8 cellular contexts compared by ENCODE assay signal in the genomic region with DNA sequence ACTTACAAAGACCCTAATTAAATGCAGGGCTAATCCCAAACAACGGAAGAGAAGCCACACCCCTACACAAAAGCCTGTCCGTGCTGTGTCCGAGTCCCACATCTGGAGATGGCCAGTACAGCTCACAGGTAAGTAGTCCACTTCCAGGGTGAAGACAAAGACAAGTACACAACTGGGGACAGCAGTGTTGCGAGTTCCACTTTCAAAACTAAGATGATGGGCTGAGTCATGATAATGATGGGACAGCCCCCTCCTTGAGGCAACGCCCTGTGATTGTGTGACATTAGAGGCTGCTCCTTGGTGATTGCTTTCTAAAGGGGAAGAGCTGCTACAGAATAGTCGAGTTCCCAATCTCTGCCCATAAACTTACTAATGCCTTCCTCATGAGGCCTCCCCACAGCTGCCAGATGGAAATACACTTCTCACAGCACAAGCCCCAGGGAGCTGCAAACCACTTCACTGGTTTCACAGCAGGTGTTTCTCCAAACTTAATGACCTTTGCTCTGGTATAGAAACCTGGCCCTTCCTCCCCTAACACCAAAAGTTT. TPM values are rescaled to one million over a fixed set of nuclear protein-coding genes. Genes with fewer than 3 reads are reported as not detected.
DNase-seq lines count a peak whose midpoint lies in the region; ATAC-seq, FAIRE-seq and TF ChIP-seq lines count a peak whose summit lies in the region.

No MANE protein-coding gene starts in this region.

- in situ Hi-C loops in GM12878 (cut with MboI) = no loop called here

- H3K36me3 ChIP-seq in GM12878 (ENCODE audit: control insufficient read depth in 2 of 2, insufficient read depth in 2 of 2, low read length in 1 of 2) = peaks cover 5 to 32% of the 10 kb centered on the region in 2 experiments
- peaks cover 35 to 98% (median 92%) of the 10 kb centered on the region in 4 donors for H3K36me3 ChIP-seq in stomach

- TF ChIP-seq EP300 in GM12878 (IDR thresholded peaks at IDR 0.05; ENCODE audit: borderline replicate concordance in 1 of 2, control insufficient read depth in 1 of 2, low read depth in 2 of 2, low read length in 2 of 2) (peak in 1 of 2 experiments; percentile 42; a peak in 1 of 4 replicates), stomach (IDR thresholded peaks at IDR 0.05) (no peak)

- H3K79me2 ChIP-seq in GM12878 (ENCODE audit: control insufficient read depth, insufficient read depth, low read length) = no peaks in the 10 kb centered on the region

- BruUV-seq in GM12878 (replicated peaks; lab: Mats Ljungman, UMichigan) = no TSS peak

- H3K27me3 ChIP-seq in GM12878 (replicated peaks in 1 of 2; ENCODE audit: control insufficient read depth in 2 of 2, insufficient read depth in 2 of 2, low read length in 1 of 2) = no peaks in the 10 kb centered on the region
- H3K27me3 ChIP-seq in stomach = no peaks in the 10 kb centered on the region

- no peak overlapping the region; the same call in 1 of the 2 replicates for H2AFZ ChIP-seq in GM12878 (ENCODE audit: control insufficient read depth, low read depth, low read length)

- H3K4me3 ChIP-seq in GM12878 (no peak overlapping the region), stomach (no peak overlapping the region)

- H3K27ac ChIP-seq in GM12878 (ENCODE audit: control insufficient read depth, insufficient read depth) (peak overlapping the region; percentile 50; the same call in 1 of the 2 replicates), stomach (no peak overlapping the region)

- DNase-seq in Kasumi-1 (lab: John Stamatoyannopoulos, UW) (peak; percentile 32 to 42), GM12878 (ENCODE audit: low read depth, low spot score) (peak; percentile 27), stomach (no peak), SHP77 treated with DMSO at 0.1 percent for 48 hours (lab: John Stamatoyannopoulos, UW) (no peak), NCI-H1417 (lab: John Stamatoyannopoulos, UW) (no peak), inferior parietal cortex (ENCODE audit: extremely low spot score) (no peak)

- POLR2A ChIA-PET in GM12878 (lab: Charles Lee) = interaction anchor here (1.2 to 1.6 kb wide), 2 partner anchors 12 to 78 kb away, joined by 4 read pairs; no protein-coding TSS in a partner anchor

- SMC1A ChIA-PET in GM12878 (lab: Charles Lee; ENCODE audit: uncharacterized antibody, unreplicated experiment) = interaction anchor here (1.0 to 2.7 kb wide), 11 partner anchors 11 to 210 kb away, joined by 3 to 13 read pairs (median 4); no protein-coding TSS in a partner anchor

- H3K4me1 ChIP-seq in GM12878 (ENCODE audit: control insufficient read depth, insufficient read depth, low read length) (peaks cover 12% of the 10 kb centered on the region), stomach (no peaks in the 10 kb centered on the region)

- no peak overlapping the region for H3K4me2 ChIP-seq in GM12878 (ENCODE audit: control insufficient read depth, insufficient read depth)

- intact Hi-C loops in GM12878 (cut with micrococcal nuclease; ENCODE audit: unreplicated experiment) = no loop called here
- intact Hi-C loops in stomach (cut with DNase I; ENCODE audit: low total_unique reads) = no loop called here

- H3K9me3 ChIP-seq in GM12878 (replicated peaks; ENCODE audit: control insufficient read depth, insufficient read depth, low read length) = no peaks in the 10 kb centered on the region
- H3K9me3 ChIP-seq in stomach = no peaks in the 10 kb centered on the region

- TF ChIP-seq CTCF in GM12878 (IDR thresholded peaks at IDR 0.05 in 2 of 3, conservative IDR thresholded peaks at IDR 0.05 in 1 of 3; ENCODE audit: control insufficient read depth in 2 of 3, extremely low read depth in 1 of 3, insufficient read depth in 1 of 3, low read depth in 3 of 3, low read length in 3 of 3) (no peak), stomach (IDR thresholded peaks at IDR 0.05) (no peak)

- peak; percentile 62 for FAIRE-seq in GM12878 (lab: Jason Lieb, UNC)

- no peak overlapping the region for H3K9ac ChIP-seq in GM12878 (ENCODE audit: control insufficient read depth, insufficient read depth, low read length)

- ATAC-seq in GM18508 (IDR thresholded peaks at IDR 0.05; ENCODE audit: insufficient read depth, unreplicated experiment) (peak; percentile 60), GM21619 (IDR thresholded peaks at IDR 0.05; ENCODE audit: unreplicated experiment) (peak; percentile 82), GM12878 (peak; percentile 97)

- CTCF ChIA-PET in GM12878 (lab: Yijun Ruan, JAX) = interaction anchor here (0.8 to 3.4 kb wide), 8 partner anchors 9 to 96 kb away, joined by 3 to 29 read pairs (median 4); a partner anchor contains a TSS

- peak; percentile 55 for TF ChIP-seq POLR2A in GM12878 (IDR thresholded peaks at IDR 0.05; ENCODE audit: low read depth, low read length)
- no peak for TF ChIP-seq POLR2A in stomach (IDR thresholded peaks at IDR 0.05)

- RAD21 ChIA-PET in GM12878 (lab: Charles Lee; ENCODE audit: unreplicated experiment) = interaction anchor here (1.4 to 2.1 kb wide), 4 partner anchors 12 to 94 kb away, joined by 5 to 11 read pairs (median 6); no protein-coding TSS in a partner anchor

- WGBS in GM12878 (ENCODE audit: insufficient coverage, insufficient replicate concordance, low lambda C conversion rate, missing lambda C conversion rate) = 33% methylated on average over 6 of the region's 6 CpGs
- WGBS in stomach, 5 donors = 63 to 81% (median 74%) methylated on average over 4 to 6 of the region's 6 CpGs

- H4K20me1 ChIP-seq in GM12878 (ENCODE audit: control insufficient read depth, insufficient read depth) = no peaks in the 10 kb centered on the region

- TF ChIP-seq RAD21 in GM12878 (IDR thresholded peaks at IDR 0.05; ENCODE audit: insufficient read depth, low read depth, low read length) = no peak

RNA-seq across cellular contexts. Expression of a gene that starts 27.6 kb away (rescaled TPM):
- 64.3 and 64.9 TPM in 2 replicates for total RNA-seq in GM12878 (2013; cell fraction: nucleolus; rRNA removed)
- total RNA-seq in GM12878 (2014; rRNA removed) = 27.5 and 31.1 TPM in 2 replicates
- total RNA-seq in GM12878 (2014; rRNA removed; fragmentation: Illumina TruSeq; extraction: Trizol) = 16.0 and 16.6 TPM in 2 replicates
- total RNA-seq in GM12878 (2021) = 40.3 and 41.3 TPM in 2 replicates
- 8.9 TPM for polyA plus RNA-seq in GM12878 (2011; ENCODE audit: low read depth)
- polyA plus RNA-seq in GM12878 (2011; rRNA removed) = 29.5 and 34.5 TPM in 2 replicates
- 27.7 and 30.4 TPM in 2 replicates for polyA plus RNA-seq in GM12878 (2011; cell fraction: cytosol; rRNA removed)
- polyA plus RNA-seq in GM12878 (2011; cell fraction: nucleus; rRNA removed) = 15.8 and 24.1 TPM in 2 replicates
- polyA plus RNA-seq in GM12878 (2012) = 16.6 and 24.6 TPM in 2 replicates
- 33.3 and 34.5 TPM in 2 replicates for polyA plus RNA-seq in GM12878 (2014; fragmentation: Illumina TruSeq; extraction: Trizol)
- 10 to 100 TPM; 24.7 to 29.0 TPM for polyA plus RNA-seq in GM12878 (2014; fragmentation: Nextera tagmentation; extraction: Ambion mirVana)
- 33.5 and 36.0 TPM in 2 replicates for polyA plus RNA-seq in GM12878 (2014; rRNA removed)
- polyA plus RNA-seq in GM12878 (2016; fragmentation: Nextera tagmentation; extraction: Ambion mirVana) = 10 to 100 TPM; 73.8 to 75.1 TPM
- polyA minus RNA-seq in GM12878 (2011; rRNA and poly(A)+ RNA removed) = 41.8 and 52.7 TPM in 2 replicates
- 11.5 and 13.1 TPM in 2 replicates for polyA minus RNA-seq in GM12878 (2011; cell fraction: cytosol; rRNA and poly(A)+ RNA removed)
- 13.4 and 21.2 TPM in 2 replicates for polyA minus RNA-seq in GM12878 (2011; cell fraction: nucleus; rRNA and poly(A)+ RNA removed)
- total RNA-seq in stomach = 10 to 100 TPM in 2 of 5 donors, 1 to 10 TPM in 2, not detected in 1; 7.0 to 16.8 (median 12.1) TPM
- polyA plus RNA-seq in stomach = 1 to 10 TPM; 3.3 to 7.9 (median 3.7) TPM

RNA-seq across cellular contexts. Expression of a gene that starts 56.8 kb away (rescaled TPM):
- 27.9 and 32.4 TPM in 2 replicates for total RNA-seq in GM12878 (2013; cell fraction: nucleolus; rRNA removed)
- total RNA-seq in GM12878 (2014; rRNA removed) = 14.1 and 19.5 TPM in 2 replicates
- total RNA-seq in GM12878 (2014; rRNA removed; fragmentation: Illumina TruSeq; extraction: Trizol) = 10.3 and 12.1 TPM in 2 replicates
- 17.8 and 18.6 TPM in 2 replicates for total RNA-seq in GM12878 (2021)
- polyA plus RNA-seq in GM12878 (2011; ENCODE audit: low read depth) = 4.7 TPM
- 9.2 and 9.8 TPM in 2 replicates for polyA plus RNA-seq in GM12878 (2011; rRNA removed)
- 6.9 and 8.4 TPM in 2 replicates for polyA plus RNA-seq in GM12878 (2011; cell fraction: cytosol; rRNA removed)
- polyA plus RNA-seq in GM12878 (2011; cell fraction: nucleus; rRNA removed) = 12.1 and 13.6 TPM in 2 replicates
- 5.6 and 7.5 TPM in 2 replicates for polyA plus RNA-seq in GM12878 (2012)
- polyA plus RNA-seq in GM12878 (2014; fragmentation: Illumina TruSeq; extraction: Trizol) = 11.1 and 12.1 TPM in 2 replicates
- 1 to 10 TPM; 3.2 to 4.3 TPM for polyA plus RNA-seq in GM12878 (2014; fragmentation: Nextera tagmentation; extraction: Ambion mirVana)
- polyA plus RNA-seq in GM12878 (2014; rRNA removed) = 9.6 and 11.2 TPM in 2 replicates
- polyA plus RNA-seq in GM12878 (2016; fragmentation: Nextera tagmentation; extraction: Ambion mirVana) = 10 to 100 TPM; 10.8 to 12.9 TPM
- 18.7 and 23.7 TPM in 2 replicates for polyA minus RNA-seq in GM12878 (2011; rRNA and poly(A)+ RNA removed)
- 9.9 and 12.2 TPM in 2 replicates for polyA minus RNA-seq in GM12878 (2011; cell fraction: cytosol; rRNA and poly(A)+ RNA removed)
- 12.5 and 29.7 TPM in 2 replicates for polyA minus RNA-seq in GM12878 (2011; cell fraction: nucleus; rRNA and poly(A)+ RNA removed)
- total RNA-seq in stomach = 10 to 100 TPM in 1 of 5 donors, 1 to 10 TPM in 4; 5.8 to 29.4 (median 7.6) TPM
- polyA plus RNA-seq in stomach = 1 to 10 TPM; 2.7 to 5.0 (median 3.4) TPM

RNA-seq across cellular contexts. Expression of a gene that starts 58.3 kb away (rescaled TPM):
- 13.2 and 14.9 TPM in 2 replicates for total RNA-seq in GM12878 (2013; cell fraction: nucleolus; rRNA removed)
- total RNA-seq in GM12878 (2014; rRNA removed) (12.5 and 17.3 TPM in 2 replicates), GM12878 (2014; rRNA removed; fragmentation: Illumina TruSeq; extraction: Trizol) (28.0 TPM in 2 replicates), GM12878 (2021) (78.3 and 81.7 TPM in 2 replicates), stomach (100 to 1,000 TPM in 1 of 5 donors, 10 to 100 TPM in 4; 15.6 to 117 (median 37.9) TPM)
- 27.9 TPM for polyA plus RNA-seq in GM12878 (2011; ENCODE audit: low read depth)
- polyA plus RNA-seq in GM12878 (2011; rRNA removed) (69.0 and 114 TPM in 2 replicates), GM12878 (2014; fragmentation: Illumina TruSeq; extraction: Trizol) (79.1 and 90.0 TPM in 2 replicates), GM12878 (2014; fragmentation: Nextera tagmentation; extraction: Ambion mirVana) (10 to 100 TPM; 13.2 to 22.1 TPM), GM12878 (2014; rRNA removed) (85.7 and 90.7 TPM in 2 replicates), GM12878 (2016; fragmentation: Nextera tagmentation; extraction: Ambion mirVana) (10 to 100 TPM; 10.0 to 56.8 TPM), stomach (10 to 100 TPM; 20.5 to 56.1 (median 36.4) TPM)
- 110 and 139 TPM in 2 replicates for polyA plus RNA-seq in GM12878 (2011; cell fraction: cytosol; rRNA removed)
- 155 and 176 TPM in 2 replicates for polyA plus RNA-seq in GM12878 (2011; cell fraction: nucleus; rRNA removed)
- 57.8 and 64.6 TPM in 2 replicates for polyA plus RNA-seq in GM12878 (2012)
- 123 and 129 TPM in 2 replicates for polyA minus RNA-seq in GM12878 (2011; rRNA and poly(A)+ RNA removed)
- polyA minus RNA-seq in GM12878 (2011; cell fraction: cytosol; rRNA and poly(A)+ RNA removed) = 34.2 and 36.8 TPM in 2 replicates
- 40.1 and 59.2 TPM in 2 replicates for polyA minus RNA-seq in GM12878 (2011; cell fraction: nucleus; rRNA and poly(A)+ RNA removed)

Comparison
In these comparisons a context has a peak if more than half of its experiments do, and no peak if none do; other contexts are left out.
1. DNase-seq: peak in Kasumi-1 (2 of 2) and GM12878 (single experiment); none in stomach (single experiment), SHP77 treated with DMSO at 0.1 percent for 48 hours (single experiment), NCI-H1417 (0 of 3) and inferior parietal cortex (single experiment).
2. Peak in every context shown above with its lines, with median percentiles within 50 percentile points of each other: ATAC-seq.